3 cellular contexts compared by ENCODE assay signal in the genomic region with DNA sequence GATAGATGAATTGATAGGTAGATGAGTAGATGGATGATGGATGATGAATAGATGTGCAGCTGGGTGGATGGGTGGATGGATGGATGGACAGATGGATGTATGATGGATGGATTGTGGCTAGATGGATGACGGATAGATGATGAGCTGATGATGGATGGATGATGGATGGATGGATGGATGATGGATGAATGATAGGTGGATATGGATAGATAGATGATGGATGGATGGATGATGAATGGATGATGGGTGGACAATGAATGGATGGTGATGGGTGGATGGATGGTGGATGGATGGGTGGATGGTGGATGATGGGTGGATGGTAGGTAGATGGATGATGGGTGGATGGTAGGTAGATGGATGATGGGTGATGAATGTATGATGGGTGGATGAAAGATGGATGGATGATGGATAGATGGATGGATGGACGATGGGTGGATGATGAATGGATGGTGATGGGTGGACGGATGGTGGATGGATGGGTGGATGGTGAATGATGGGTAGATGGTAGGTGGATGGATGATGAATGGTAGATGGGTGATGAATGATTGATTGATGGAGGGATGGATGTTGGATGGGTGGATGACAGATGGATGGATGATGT.
A peak's percentile ranks its signal among the peaks of the same experiment; 100 is the strongest.
TF ChIP-seq lines count a peak whose summit lies in the region.

No MANE protein-coding gene starts in this region.

TF ChIP-seq in HepG2, 621 proteins besides CTCF, POLR2A, EP300 and RAD21:
- no peak for TF ChIP-seq SIN3A (IDR thresholded peaks at IDR 0.05; ENCODE audit: borderline replicate concordance, low read depth, low read length)
- TF ChIP-seq NFE2L2 (IDR thresholded peaks at IDR 0.05; ENCODE audit: low read length) = no peak
- 0 out of 2 replicates have a peak, but pooled peaks have one; percentile 14 for TF ChIP-seq IKZF1 (IDR thresholded peaks at IDR 0.05)
- TF ChIP-seq, protein P1, sequence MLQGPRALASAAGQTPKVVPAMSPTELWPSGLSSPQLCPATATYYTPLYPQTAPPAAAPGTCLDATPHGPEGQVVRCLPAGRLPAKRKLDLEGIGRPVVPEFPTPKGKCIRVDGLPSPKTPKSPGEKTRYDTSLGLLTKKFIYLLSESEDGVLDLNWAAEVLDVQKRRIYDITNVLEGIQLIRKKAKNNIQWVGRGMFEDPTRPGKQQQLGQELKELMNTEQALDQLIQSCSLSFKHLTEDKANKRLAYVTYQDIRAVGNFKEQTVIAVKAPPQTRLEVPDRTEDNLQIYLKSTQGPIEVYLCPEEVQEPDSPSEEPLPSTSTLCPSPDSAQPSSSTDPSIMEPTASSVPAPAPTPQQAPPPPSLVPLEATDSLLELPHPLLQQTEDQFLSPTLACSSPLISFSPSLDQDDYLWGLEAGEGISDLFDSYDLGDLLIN (CRISPR knock-in tag; IDR thresholded peaks at IDR 0.05; ENCODE audit: borderline replicate concordance) = no peak
- no peak for TF ChIP-seq ZNF20 (CRISPR knock-in tag; IDR thresholded peaks at IDR 0.05)
- TF ChIP-seq, protein P2, sequence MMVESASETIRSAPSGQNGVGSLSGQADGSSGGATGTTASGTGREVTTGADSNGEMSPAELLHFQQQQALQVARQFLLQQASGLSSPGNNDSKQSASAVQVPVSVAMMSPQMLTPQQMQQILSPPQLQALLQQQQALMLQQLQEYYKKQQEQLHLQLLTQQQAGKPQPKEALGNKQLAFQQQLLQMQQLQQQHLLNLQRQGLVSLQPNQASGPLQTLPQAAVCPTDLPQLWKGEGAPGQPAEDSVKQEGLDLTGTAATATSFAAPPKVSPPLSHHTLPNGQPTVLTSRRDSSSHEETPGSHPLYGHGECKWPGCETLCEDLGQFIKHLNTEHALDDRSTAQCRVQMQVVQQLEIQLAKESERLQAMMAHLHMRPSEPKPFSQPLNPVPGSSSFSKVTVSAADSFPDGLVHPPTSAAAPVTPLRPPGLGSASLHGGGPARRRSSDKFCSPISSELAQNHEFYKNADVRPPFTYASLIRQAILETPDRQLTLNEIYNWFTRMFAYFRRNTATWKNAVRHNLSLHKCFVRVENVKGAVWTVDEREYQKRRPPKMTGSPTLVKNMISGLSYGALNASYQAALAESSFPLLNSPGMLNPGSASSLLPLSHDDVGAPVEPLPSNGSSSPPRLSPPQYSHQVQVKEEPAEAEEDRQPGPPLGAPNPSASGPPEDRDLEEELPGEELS (CRISPR knock-in tag; IDR thresholded peaks at IDR 0.05) = no peak
TF ChIP-seq in HepG2: peak in this region for 1.

TF ChIP-seq in IMR-90, 13 proteins besides CTCF, POLR2A, EP300 and RAD21:
- TF ChIP-seq CHD1 (IDR thresholded peaks at IDR 0.05; ENCODE audit: low read depth, low read length) (no peak), BHLHE40 (IDR thresholded peaks at IDR 0.05; ENCODE audit: low read depth, low read length) (no peak), RFX5 (IDR thresholded peaks at IDR 0.05; ENCODE audit: low read depth, low read length) (no peak), RCOR1 (IDR thresholded peaks at IDR 0.05; ENCODE audit: insufficient replicate concordance, low read length) (no peak), MAZ (IDR thresholded peaks at IDR 0.05; ENCODE audit: borderline replicate concordance, low read depth, low read length) (no peak), NFE2L2 (IDR thresholded peaks at IDR 0.05; ENCODE audit: low read depth, low read length) (no peak), MXI1 (IDR thresholded peaks at IDR 0.05; ENCODE audit: borderline replicate concordance, low read depth, low read length) (no peak), FOS (IDR thresholded peaks at IDR 0.05; ENCODE audit: low read depth, low read length) (no peak), SMC3 (IDR thresholded peaks at IDR 0.05; ENCODE audit: low read depth, low read length) (no peak), MAFK (IDR thresholded peaks at IDR 0.05; ENCODE audit: low read depth, low read length) (no peak), CEBPB (IDR thresholded peaks at IDR 0.05; ENCODE audit: low read depth, low read length) (no peak)
- TF ChIP-seq, protein P3, sequence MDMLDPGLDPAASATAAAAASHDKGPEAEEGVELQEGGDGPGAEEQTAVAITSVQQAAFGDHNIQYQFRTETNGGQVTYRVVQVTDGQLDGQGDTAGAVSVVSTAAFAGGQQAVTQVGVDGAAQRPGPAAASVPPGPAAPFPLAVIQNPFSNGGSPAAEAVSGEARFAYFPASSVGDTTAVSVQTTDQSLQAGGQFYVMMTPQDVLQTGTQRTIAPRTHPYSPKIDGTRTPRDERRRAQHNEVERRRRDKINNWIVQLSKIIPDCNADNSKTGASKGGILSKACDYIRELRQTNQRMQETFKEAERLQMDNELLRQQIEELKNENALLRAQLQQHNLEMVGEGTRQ (IDR thresholded peaks at IDR 0.05; ENCODE audit: low read depth, low read length) = no peak
- TF ChIP-seq, protein P4, sequence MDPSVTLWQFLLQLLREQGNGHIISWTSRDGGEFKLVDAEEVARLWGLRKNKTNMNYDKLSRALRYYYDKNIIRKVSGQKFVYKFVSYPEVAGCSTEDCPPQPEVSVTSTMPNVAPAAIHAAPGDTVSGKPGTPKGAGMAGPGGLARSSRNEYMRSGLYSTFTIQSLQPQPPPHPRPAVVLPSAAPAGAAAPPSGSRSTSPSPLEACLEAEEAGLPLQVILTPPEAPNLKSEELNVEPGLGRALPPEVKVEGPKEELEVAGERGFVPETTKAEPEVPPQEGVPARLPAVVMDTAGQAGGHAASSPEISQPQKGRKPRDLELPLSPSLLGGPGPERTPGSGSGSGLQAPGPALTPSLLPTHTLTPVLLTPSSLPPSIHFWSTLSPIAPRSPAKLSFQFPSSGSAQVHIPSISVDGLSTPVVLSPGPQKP (IDR thresholded peaks at IDR 0.05; ENCODE audit: borderline replicate concordance, low read depth, low read length) = no peak

TF ChIP-seq in H1, 55 proteins besides CTCF, POLR2A, EP300 and RAD21:
- TF ChIP-seq RNF2 (IDR thresholded peaks at IDR 0.05; ENCODE audit: borderline replicate concordance, low read depth, low read length, missing control alignments, poor library complexity, severe bottlenecking) (no peak), PHF8 (conservative IDR thresholded peaks at IDR 0.05; ENCODE audit: low read depth, low read length) (no peak), KDM1A (IDR thresholded peaks at IDR 0.05; ENCODE audit: borderline replicate concordance, low read length) (no peak), CHD2 (IDR thresholded peaks at IDR 0.05; ENCODE audit: low read length) (no peak), BRCA1 (IDR thresholded peaks at IDR 0.05; ENCODE audit: low read depth, low read length) (no peak), FOSL1 (IDR thresholded peaks at IDR 0.05; ENCODE audit: insufficient read depth, low read depth, low read length) (no peak), KDM4A (IDR thresholded peaks at IDR 0.05; ENCODE audit: low read depth, low read length, severe bottlenecking) (no peak), SUZ12 (IDR thresholded peaks at IDR 0.05; ENCODE audit: low read length) (no peak), EZH2 (IDR thresholded peaks at IDR 0.05; ENCODE audit: low read depth, low read length, severe bottlenecking) (no peak), TCF12 (IDR thresholded peaks at IDR 0.05; ENCODE audit: low read depth, low read length) (no peak), CREB1 (IDR thresholded peaks at IDR 0.05) (no peak), CTBP2 (IDR thresholded peaks at IDR 0.05; ENCODE audit: borderline replicate concordance, insufficient read depth, insufficient read length, low read length) (no peak)
- TF ChIP-seq, protein P5, sequence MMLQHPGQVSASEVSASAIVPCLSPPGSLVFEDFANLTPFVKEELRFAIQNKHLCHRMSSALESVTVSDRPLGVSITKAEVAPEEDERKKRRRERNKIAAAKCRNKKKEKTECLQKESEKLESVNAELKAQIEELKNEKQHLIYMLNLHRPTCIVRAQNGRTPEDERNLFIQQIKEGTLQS (IDR thresholded peaks at IDR 0.05; ENCODE audit: insufficient read depth, low read depth, low read length) = no peak
- TF ChIP-seq, protein P6, sequence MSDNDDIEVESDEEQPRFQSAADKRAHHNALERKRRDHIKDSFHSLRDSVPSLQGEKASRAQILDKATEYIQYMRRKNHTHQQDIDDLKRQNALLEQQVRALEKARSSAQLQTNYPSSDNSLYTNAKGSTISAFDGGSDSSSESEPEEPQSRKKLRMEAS (IDR thresholded peaks at IDR 0.05) = no peak
